13 cellular contexts compared by ENCODE assay signal in genomic region chr3:97579365-97579764, GRCh38.
DNase-seq lines count a peak whose midpoint lies in the region; ATAC-seq lines count a peak whose summit lies in the region.
"Had no signal": no experiment of that assay in that cellular context is flagged by ENCODE, and none has a peak within 500 bp of the region (broad histone marks: within the 10 kb centered on the region; RNA-seq: fewer than 3 reads in every experiment).

No MANE protein-coding gene starts in this region.

- peak; percentile 50 for ATAC-seq in GM18502 (IDR thresholded peaks at IDR 0.05; ENCODE audit: poor library complexity, unreplicated experiment)
- no peak for ATAC-seq in GM21423 (IDR thresholded peaks at IDR 0.05; ENCODE audit: unreplicated experiment)
- ATAC-seq in GM21529 (IDR thresholded peaks at IDR 0.05; ENCODE audit: unreplicated experiment), result no peak
- no peak for ATAC-seq in HG02571 (IDR thresholded peaks at IDR 0.05; ENCODE audit: unreplicated experiment)
- no peak for ATAC-seq in HG02885 (IDR thresholded peaks at IDR 0.05; ENCODE audit: poor library complexity, unreplicated experiment)
- ATAC-seq: activated T-cell treated with anti-CD3 and anti-CD28 coated beads, Interleukin-2, amount 50 U/mL, for 4 hours; left colon had no signal

- peak in 2 of 3 experiments; percentile 49 to 79 for DNase-seq in NCI-H1417 (lab: John Stamatoyannopoulos, UW)
- peak; percentile 88 for DNase-seq in NCI-H748 treated with DMSO at 0.1 percent for 48 hours (lab: John Stamatoyannopoulos, UW)
- DNase-seq in glomerular visceral epithelial cell (ENCODE audit: extremely low spot score), result peak; percentile 67
- DNase-seq: activated T-cell treated with anti-CD3 and anti-CD28 coated beads, Interleukin-2, amount 50 U/mL, for 4 hours; Kasumi-1; left colon; naive B cell; sigmoid colon had no signal
